8 cellular contexts compared by ENCODE assay signal in genomic region chr2:86195055-86195807, GRCh38. TPM values are rescaled to one million over a fixed set of nuclear protein-coding genes. Genes with fewer than 3 reads are reported as not detected.
A peak's percentile ranks its signal among the peaks of the same experiment; 100 is the strongest.
DNase-seq lines count a peak whose midpoint lies in the region; ATAC-seq and TF ChIP-seq lines count a peak whose summit lies in the region.

Gene IMMT (minus strand): TSS chr2:86195462. CDS start chr2:86195382, 80 bp downstream.

- peak within 1 kb of the TSS; percentile 90 for H3K27ac Mint-ChIP-seq in Calu3 (ENCODE audit: unreplicated experiment)

- CTCF ChIA-PET in Calu3 (lab: Charles Lee): interaction anchor here (1.8 kb wide), 1 partner anchor 9 kb away, joined by 4 read pairs; no protein-coding TSS in a partner anchor

- H3K4me2 ChIP-seq in OCI-LY1 (ENCODE audit: low read length): peak within 1 kb of the TSS; percentile 89

- H3K9me3 ChIP-seq in HUES64 (ENCODE audit: insufficient read depth, low read depth, low read length): no peaks in the 10 kb centered on the region
- no peaks in the 10 kb centered on the region for H3K9me3 ChIP-seq in OCI-LY1 (ENCODE audit: low read length)
- no peaks in the 10 kb centered on the region for H3K9me3 ChIP-seq in mononuclear cell (ENCODE audit: low read depth, low read length)

- intact Hi-C loops in Calu3 (cut with micrococcal nuclease; ENCODE audit: unreplicated experiment): no loop called here

- DNase-seq in Calu3 (peak; percentile 94), activated T-cell treated with anti-CD3 and anti-CD28 coated beads for 1 hour (ENCODE audit: low read depth) (peak; percentile 93), epidermal melanocyte (ENCODE audit: insufficient read length, low spot score) (peak; percentile 70)
- peak; percentile 78 to 91 for DNase-seq in stimulated activated CD8-positive, alpha-beta memory T cell treated with anti-CD3 and anti-CD28 coated beads, Interleukin-4, amount 100 ng/mL, for 1 hour (ENCODE audit: low read depth in 2 of 2, low spot score in 1 of 2)

- peak; percentile 82 for ATAC-seq in GM21447 (IDR thresholded peaks at IDR 0.05; ENCODE audit: unreplicated experiment)

- H3K4me1 ChIP-seq in HUES64 (ENCODE audit: insufficient read depth, low read length): peaks cover 4% of the 10 kb centered on the region; the same call in 1 of the 2 replicates
- H3K4me1 ChIP-seq in OCI-LY1 (ENCODE audit: insufficient read depth, low read length, severe bottlenecking): peaks cover 48% of the 10 kb centered on the region
- H3K4me1 ChIP-seq in mononuclear cell (ENCODE audit: insufficient read depth, low read length): peaks cover 47% of the 10 kb centered on the region

- H3K36me3 Mint-ChIP-seq in Calu3 (ENCODE audit: insufficient read depth, unreplicated experiment): peaks cover 47% of the 10 kb centered on the region

- H3K9ac ChIP-seq in HUES64 (ENCODE audit: low read depth, low read length): peak within 1 kb of the TSS; percentile 98
- peak within 1 kb of the TSS; percentile 97 for H3K9ac ChIP-seq in OCI-LY1 (ENCODE audit: low read length)

- under 1% methylated on average over 74 of the region's 74 CpGs for WGBS in HUES64

- H3K9me2 ChIP-seq in OCI-LY1 (ENCODE audit: low read depth, low read length): no peaks in the 10 kb centered on the region

- peaks cover 38% of the 10 kb centered on the region for H3K4me1 Mint-ChIP-seq in Calu3 (ENCODE audit: low read depth, unreplicated experiment)

- H3K36me3 ChIP-seq in HUES64 (ENCODE audit: insufficient read depth, low read length) (peaks cover 7% of the 10 kb centered on the region), OCI-LY1 (ENCODE audit: insufficient read depth, low read length) (peaks cover 30% of the 10 kb centered on the region)

- peaks cover 51% of the 10 kb centered on the region for H3K79me2 ChIP-seq in OCI-LY1 (ENCODE audit: insufficient read depth, low read length)

- no TSS peak for BruUV-seq in Calu3 (replicated peaks; lab: Mats Ljungman, UMichigan)

- no peak for TF ChIP-seq CTCF in Calu3 (IDR thresholded peaks at IDR 0.05; ENCODE audit: unreplicated experiment)
- TF ChIP-seq CTCF in OCI-LY1 (IDR thresholded peaks at IDR 0.05; ENCODE audit: low read length): no peak

- H3K9me3 Mint-ChIP-seq in Calu3 (ENCODE audit: low read depth, unreplicated experiment): no peaks in the 10 kb centered on the region

- H3F3A ChIP-seq in OCI-LY1 (ENCODE audit: insufficient read depth, low read length): 0 out of 2 replicates have a peak, but pooled peaks cover 4% of the 10 kb centered on the region

- H3K27me3 Mint-ChIP-seq in Calu3 (ENCODE audit: unreplicated experiment): no peaks in the 10 kb centered on the region

- H3K4me3 Mint-ChIP-seq in Calu3 (ENCODE audit: low read depth, unreplicated experiment): peak within 1 kb of the TSS; percentile 98

- H3K4me3 ChIP-seq in HUES64 (ENCODE audit: low read length) (peak within 1 kb of the TSS; percentile 64), OCI-LY1 (ENCODE audit: low read depth, low read length, poor library complexity, severe bottlenecking) (peak within 1 kb of the TSS; percentile 86), mononuclear cell (ENCODE audit: low read length) (peak within 1 kb of the TSS; percentile 97)

- no peaks in the 10 kb centered on the region for H3K27me3 ChIP-seq in HUES64 (ENCODE audit: insufficient read depth, low read length)
- H3K27me3 ChIP-seq in OCI-LY1 (ENCODE audit: insufficient read depth, low read length): no peaks in the 10 kb centered on the region
- no peaks in the 10 kb centered on the region for H3K27me3 ChIP-seq in mononuclear cell (ENCODE audit: insufficient read depth, low read length)

- H3K27ac ChIP-seq in HUES64 (ENCODE audit: low read depth, low read length) (peak within 1 kb of the TSS; percentile 100), OCI-LY1 (ENCODE audit: low read depth, low read length, poor library complexity, severe bottlenecking) (peak within 1 kb of the TSS; percentile 92)

- H4K20me1 ChIP-seq in OCI-LY1 (ENCODE audit: insufficient read depth, low read length): no peaks in the 10 kb centered on the region; the same call in 1 of the 2 replicates

- no peak within 1 kb of the TSS for H2AFZ ChIP-seq in OCI-LY1 (ENCODE audit: low read length)

RNA-seq across cellular contexts. Expression of gene IMMT, which starts in this region (rescaled TPM):
- 86.7 and 88.7 TPM in 2 replicates for total RNA-seq in Calu3 (2022)
- 104 TPM for polyA plus RNA-seq in HUES64 (2013, experiment 1 of 2)
- 110 TPM for polyA plus RNA-seq in HUES64 (2013, experiment 2 of 2)
- 34.0 TPM for total RNA-seq in mononuclear cell

Comparison
In these comparisons a context has a peak if more than half of its experiments do, and no peak if none do; other contexts are left out.
1. Peak in every context shown above with its lines: DNase-seq, ATAC-seq, H3K4me3 ChIP-seq and H3K27ac ChIP-seq.